In genomic region chr20:51387125-51387865, GRCh38 we compare ENCODE assay signal across 19 cellular contexts.
DNase-seq lines count a peak whose midpoint lies in the region; TF ChIP-seq lines count a peak whose summit lies in the region.
"Had no signal": no experiment of that assay in that cellular context is flagged by ENCODE, and none has a peak within 500 bp of the region (broad histone marks: within the 10 kb centered on the region; RNA-seq: fewer than 3 reads in every experiment).

No MANE protein-coding gene starts in this region.

- CTCF ChIA-PET in OCI-LY7 (lab: Charles Lee; ENCODE audit: unreplicated experiment): interaction anchor here (0.6 to 2.3 kb wide), 3 partner anchors 17 to 113 kb away, joined by 3 to 11 read pairs (median 6); no protein-coding TSS in a partner anchor

- H3K9ac ChIP-seq in BLaER1: no peak overlapping the region

- H3K27me3 Mint-ChIP-seq in immature natural killer cell (ENCODE audit: low read depth in 3 of 3): peaks cover 0 to 30% (median 22%) of the 10 kb centered on the region in 3 donors
- H3K27me3 Mint-ChIP-seq: B cell had no signal

- H3K4me1 ChIP-seq in BLaER1: peaks cover 68% of the 10 kb centered on the region
- peaks cover 91% of the 10 kb centered on the region for H3K4me1 ChIP-seq in OCI-LY7 (ENCODE audit: insufficient read depth, low read length, poor library complexity, severe bottlenecking)
- H3K4me1 ChIP-seq in Peyer's patch: peaks cover 0 to 4% (median 1%) of the 10 kb centered on the region in 4 donors

- DNase-seq in EH (ENCODE audit: low read depth) (peak; percentile 54), OCI-LY7 (ENCODE audit: low spot score) (peak; percentile 91), immature natural killer cell (no peak), glomerular visceral epithelial cell (ENCODE audit: extremely low spot score) (no peak), T-helper 9 cell (no peak), HCEC 1CT (no peak), Peyer's patch (no peak)
- DNase-seq: activated CD4-positive, CD25-positive, alpha-beta regulatory T cell treated with anti-CD3 and anti-CD28 coated beads, Interleukin-2, amount 50 U/mL, for 72 hours; activated T-cell treated with anti-CD3 and anti-CD28 coated beads, Interleukin-2, amount 50 U/mL, for 1 hour; DMS53; effector CD8-positive, alpha-beta T cell; NCI-H2029 treated with DMSO at 0.1 percent for 48 hours; NCI-H82; SHP77 had no signal

- H4K20me1 ChIP-seq in BLaER1: no peaks in the 10 kb centered on the region
- no peaks in the 10 kb centered on the region for H4K20me1 ChIP-seq in OCI-LY7 (ENCODE audit: insufficient read depth, low read length)

- H3K27ac ChIP-seq in BLaER1: no peak overlapping the region
- H3K27ac ChIP-seq in OCI-LY7 (ENCODE audit: low read depth, low read length, poor library complexity, severe bottlenecking): peak overlapping the region; percentile 95
- H3K27ac ChIP-seq in Peyer's patch: no peak overlapping the region
- H3K27ac ChIP-seq: cardiac muscle cell, right atrium auricular region had no signal

- intact Hi-C loops in OCI-LY7 (cut with micrococcal nuclease; ENCODE audit: unreplicated experiment): loop anchor here (1.0 kb wide), 1 partner anchor 74 kb away; no protein-coding TSS in a partner anchor

- H3K4me3 ChIP-seq in BLaER1: no peak overlapping the region
- H3K4me3 ChIP-seq in OCI-LY7 (ENCODE audit: low read depth, low read length, poor library complexity, severe bottlenecking): peak overlapping the region; percentile 28
- H3K4me3 ChIP-seq in Peyer's patch: no peak overlapping the region
- H3K4me3 ChIP-seq: cardiac muscle cell, right atrium auricular region had no signal

- H3K36me3 ChIP-seq in BLaER1: peaks cover 25% of the 10 kb centered on the region; the same call in 1 of the 2 replicates
- H3K36me3 ChIP-seq in OCI-LY7 (ENCODE audit: insufficient read depth, low read length): peaks cover 45% of the 10 kb centered on the region
- no peaks in the 10 kb centered on the region for H3K36me3 ChIP-seq in Peyer's patch

- peaks cover 84 to 87% of the 10 kb centered on the region in 2 donors for H3K4me1 Mint-ChIP-seq in immature natural killer cell
- H3K4me1 Mint-ChIP-seq: neural crest cell had no signal

- POLR2A ChIA-PET in OCI-LY7 (lab: Charles Lee): interaction anchor here (0.6 to 3.0 kb wide), 9 partner anchors 13 to 232 kb away, joined by 3 to 23 read pairs (median 4); partner anchors contain the start of gene NFATC2

- H3K9me3 ChIP-seq in BLaER1 (peaks cover 7% of the 10 kb centered on the region; the same call in 1 of the 2 replicates), OCI-LY7 (ENCODE audit: low read length) (peaks cover 8% of the 10 kb centered on the region; the same call in 1 of the 2 replicates), Peyer's patch (no peaks in the 10 kb centered on the region)
- H3K9me3 ChIP-seq: right atrium auricular region had no signal

- H3K4me2 ChIP-seq in BLaER1 (0 out of 2 replicates have a peak overlapping the region, but pooled peaks have one; percentile 8), OCI-LY7 (ENCODE audit: low read length) (peak overlapping the region; percentile 77)

- peak overlapping the region; percentile 74 to 88 (median 84) for H3K27ac Mint-ChIP-seq in immature natural killer cell

- H3K9me3 Mint-ChIP-seq in immature natural killer cell: no peaks in the 10 kb centered on the region
- H3K9me3 Mint-ChIP-seq: neural crest cell had no signal

- H3K4me3 Mint-ChIP-seq in immature natural killer cell: peak overlapping the region in 2 of 5 donors; percentile 13 to 47
- H3K4me3 Mint-ChIP-seq: B cell, neural crest cell had no signal

- no peak overlapping the region for H2AFZ ChIP-seq in OCI-LY7 (ENCODE audit: low read length)

- H3K9me2 ChIP-seq in OCI-LY7 (ENCODE audit: insufficient read depth, low read length): no peaks in the 10 kb centered on the region

- peaks cover 15 to 49% (median 17%) of the 10 kb centered on the region in 3 donors for H3K36me3 Mint-ChIP-seq in immature natural killer cell

- BruUV-seq in OCI-LY7 (replicated peaks; lab: Mats Ljungman, UMichigan): TSS peak; percentile 42

- H3K27me3 ChIP-seq in BLaER1 (no peaks in the 10 kb centered on the region), Peyer's patch (no peaks in the 10 kb centered on the region)
- H3K27me3 ChIP-seq: cardiac muscle cell, right atrium auricular region had no signal

- TF ChIP-seq CTCF in OCI-LY7 (conservative IDR thresholded peaks at IDR 0.05; ENCODE audit: low read length) (no peak), Peyer's patch (IDR thresholded peaks at IDR 0.05) (no peak)

- H3K79me2 ChIP-seq in OCI-LY7 (ENCODE audit: insufficient read depth, low read depth, low read length): peaks cover 27% of the 10 kb centered on the region; the same call in 1 of the 2 replicates

- no peak for TF ChIP-seq POLR2A in Peyer's patch (IDR thresholded peaks at IDR 0.05)

Comparison
In these comparisons a context has a peak if more than half of its experiments do, and no peak if none do; other contexts are left out.
1. DNase-seq: peak in EH (single experiment) and OCI-LY7 (single experiment); none in immature natural killer cell (0 of 3), glomerular visceral epithelial cell (single experiment), T-helper 9 cell (single experiment), HCEC 1CT (single experiment) and Peyer's patch (0 of 3).